9 cellular contexts compared by ENCODE assay signal in the genomic region with DNA sequence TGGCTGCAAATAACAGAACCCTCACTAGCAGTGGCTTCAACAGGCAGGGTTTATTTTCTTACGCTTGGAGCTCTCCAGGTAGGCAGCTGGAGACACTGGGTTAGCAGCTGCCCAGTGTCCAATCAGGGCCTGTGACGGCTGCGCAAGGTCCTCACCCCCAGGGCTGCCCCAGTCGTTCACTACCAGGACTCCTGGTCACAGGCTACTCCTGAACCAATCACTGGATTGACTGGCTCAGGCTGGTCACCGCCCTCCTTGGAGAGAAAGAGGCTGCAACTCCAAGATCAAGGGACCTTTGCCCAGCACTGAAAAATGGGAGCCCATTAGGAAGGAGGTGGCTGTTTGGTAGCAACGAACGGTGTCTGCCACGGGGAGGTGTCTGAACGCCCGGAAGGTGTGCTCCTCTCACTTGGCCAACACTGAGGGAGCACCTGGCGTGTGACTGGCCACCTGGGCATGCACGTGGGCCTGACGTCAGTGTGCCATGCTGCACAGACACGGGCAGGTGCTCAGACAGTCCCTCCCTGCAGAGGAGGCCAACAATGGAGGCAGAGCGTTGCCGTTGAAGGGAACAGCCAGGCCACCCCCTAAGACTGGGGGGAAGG. TPM values are rescaled to one million over a fixed set of nuclear protein-coding genes. Genes with fewer than 3 reads are reported as not detected.
DNase-seq lines count a peak whose midpoint lies in the region; ATAC-seq, FAIRE-seq and TF ChIP-seq lines count a peak whose summit lies in the region.
"Had no signal": no experiment of that assay in that cellular context is flagged by ENCODE, and none has a peak within 500 bp of the region (broad histone marks: within the 10 kb centered on the region; RNA-seq: fewer than 3 reads in every experiment).

No MANE protein-coding gene starts in this region.

- no peak for FAIRE-seq in GM12892 (lab: Jason Lieb, UNC)
- FAIRE-seq: urothelium cell line had no signal

- H3K36me3 Mint-ChIP-seq in activated CD4-positive, alpha-beta T cell treated with anti-CD3 and anti-CD28 coated beads for 36 hours (ENCODE audit: low read depth): peaks cover 2% of the 10 kb centered on the region

- no peak for ATAC-seq in activated CD4-positive, alpha-beta T cell treated with anti-CD3 and anti-CD28 coated beads for 36 hours
- ATAC-seq in HG03521 (IDR thresholded peaks at IDR 0.05; ENCODE audit: unreplicated experiment): no peak

- H3K9ac ChIP-seq in colonic mucosa (ENCODE audit: low read depth in 2 of 2, low read length in 2 of 2): peak overlapping the region; percentile 53 to 69

- H3K4me3 ChIP-seq in colonic mucosa (no peak overlapping the region), skin epidermis (no peak overlapping the region)

- H3K4me1 ChIP-seq in colonic mucosa: peaks cover 8% of the 10 kb centered on the region

- H3K27ac Mint-ChIP-seq in activated CD4-positive, alpha-beta T cell treated with anti-CD3 and anti-CD28 coated beads for 36 hours: peak overlapping the region; percentile 97

- POLR2A ChIA-PET in activated CD4-positive, alpha-beta T cell treated with anti-CD3 and anti-CD28 coated beads for 36 hours (lab: Charles Lee): no interaction called here

- no peak for DNase-seq in activated CD4-positive, alpha-beta T cell treated with anti-CD3 and anti-CD28 coated beads for 36 hours
- DNase-seq in activated CD4-positive, alpha-beta T cell treated with anti-CD3 and anti-CD28 coated beads for 1 hour: no peak
- peak; percentile 60 for DNase-seq in NCI-H345 treated with DMSO at 0.1 percent for 48 hours (lab: John Stamatoyannopoulos, UW; ENCODE audit: unreplicated experiment)
- DNase-seq in colonic mucosa: peak; percentile 91
- DNase-seq in CD1c-positive myeloid dendritic cell (ENCODE audit: extremely low spot score): no peak
- no peak for DNase-seq in GM12892 (ENCODE audit: insufficient read length)

- H3K27ac ChIP-seq in colonic mucosa: peak overlapping the region; percentile 85
- H3K27ac ChIP-seq in skin epidermis: peak overlapping the region in 18 of 21 experiments; percentile 48 to 93 (median 70)

- H3K4me3 Mint-ChIP-seq in activated CD4-positive, alpha-beta T cell treated with anti-CD3 and anti-CD28 coated beads for 36 hours: no peak overlapping the region

- CTCF ChIA-PET in activated CD4-positive, alpha-beta T cell treated with anti-CD3 and anti-CD28 coated beads for 36 hours (lab: Charles Lee): no interaction called here

- TF ChIP-seq CTCF in colonic mucosa (IDR thresholded peaks at IDR 0.05): no peak

- no peaks in the 10 kb centered on the region for H3K27me3 Mint-ChIP-seq in activated CD4-positive, alpha-beta T cell treated with anti-CD3 and anti-CD28 coated beads for 36 hours

- peaks cover 43% of the 10 kb centered on the region for H3K4me1 Mint-ChIP-seq in activated CD4-positive, alpha-beta T cell treated with anti-CD3 and anti-CD28 coated beads for 36 hours

- no peaks in the 10 kb centered on the region for H3K36me3 ChIP-seq in colonic mucosa

- H3K27me3 ChIP-seq in colonic mucosa: no peaks in the 10 kb centered on the region

- H3K9me3 Mint-ChIP-seq in activated CD4-positive, alpha-beta T cell treated with anti-CD3 and anti-CD28 coated beads for 36 hours (ENCODE audit: low read depth): no peaks in the 10 kb centered on the region

- intact Hi-C loops in activated CD4-positive, alpha-beta T cell treated with anti-CD3 and anti-CD28 coated beads for 36 hours (cut with DNase I, micrococcal nuclease): loop anchor here (5.0 kb wide), 4 partner anchors 69 to 661 kb away; partner anchors contain the start of genes PIM3 (in 1 of the 2) and PPP6R2 (in 1 of the 2)
- intact Hi-C loops in colonic mucosa (cut with DNase I): no loop called here

- no peaks in the 10 kb centered on the region for H3K9me3 ChIP-seq in colonic mucosa

- no peak for TF ChIP-seq POLR2A in GM12892 (IDR thresholded peaks at IDR 0.05; ENCODE audit: low read depth, low read length)

RNA-seq across cellular contexts. Expression of gene ARSA, which starts 5.1 kb away (rescaled TPM):
- 10 to 100 TPM; 14.9 to 15.4 TPM for total RNA-seq in activated CD4-positive, alpha-beta T cell treated with anti-CD3 and anti-CD28 coated beads for 36 hours
- total RNA-seq in colonic mucosa: 10 to 100 TPM; 40.6 to 61.0 TPM
- 4.3 TPM for polyA plus RNA-seq in GM12892 (2012; ENCODE audit: missing spikeins)

RNA-seq across cellular contexts. Expression of gene MAPK8IP2, which starts 22.2 kb away (rescaled TPM):
- total RNA-seq in activated CD4-positive, alpha-beta T cell treated with anti-CD3 and anti-CD28 coated beads for 36 hours: under 1 TPM; 0.14 TPM
- total RNA-seq in colonic mucosa: 1 to 10 TPM; 1.2 to 1.4 TPM
- polyA plus RNA-seq in GM12892 (2012; ENCODE audit: missing spikeins): 0.23 TPM

RNA-seq across cellular contexts. Expression of gene CHKB, which starts 40.2 kb away (rescaled TPM):
- 10 to 100 TPM; 68.2 to 79.7 TPM for total RNA-seq in activated CD4-positive, alpha-beta T cell treated with anti-CD3 and anti-CD28 coated beads for 36 hours
- 10 to 100 TPM; 52.6 to 89.7 TPM for total RNA-seq in colonic mucosa
- polyA plus RNA-seq in GM12892 (2012; ENCODE audit: missing spikeins): 65.1 TPM

RNA-seq across cellular contexts. Expression of gene CPT1B, which starts 44.6 kb away (rescaled TPM):
- 10 to 100 TPM; 42.5 to 51.4 TPM for total RNA-seq in activated CD4-positive, alpha-beta T cell treated with anti-CD3 and anti-CD28 coated beads for 36 hours
- 10 to 100 TPM; 20.1 to 21.7 TPM for total RNA-seq in colonic mucosa
- polyA plus RNA-seq in GM12892 (2012; ENCODE audit: missing spikeins): 56.2 TPM

RNA-seq across cellular contexts. Expression of gene SHANK3, which starts 49.8 kb away (rescaled TPM):
- under 1 TPM; 0.14 to 0.16 TPM for total RNA-seq in activated CD4-positive, alpha-beta T cell treated with anti-CD3 and anti-CD28 coated beads for 36 hours
- total RNA-seq in colonic mucosa: 1 to 10 TPM; 3.6 to 4.3 TPM
- polyA plus RNA-seq in GM12892 (2012; ENCODE audit: missing spikeins): not detected

Comparison
In these comparisons a context has a peak if more than half of its experiments do, and no peak if none do; other contexts are left out.
1. DNase-seq: peak in NCI-H345 treated with DMSO at 0.1 percent for 48 hours (single experiment) and colonic mucosa (single experiment); none in activated CD4-positive, alpha-beta T cell treated with anti-CD3 and anti-CD28 coated beads for 36 hours (single experiment), activated CD4-positive, alpha-beta T cell treated with anti-CD3 and anti-CD28 coated beads for 1 hour (single experiment), CD1c-positive myeloid dendritic cell (single experiment) and GM12892 (single experiment).